8 cellular contexts compared by ENCODE assay signal in the genomic region with DNA sequence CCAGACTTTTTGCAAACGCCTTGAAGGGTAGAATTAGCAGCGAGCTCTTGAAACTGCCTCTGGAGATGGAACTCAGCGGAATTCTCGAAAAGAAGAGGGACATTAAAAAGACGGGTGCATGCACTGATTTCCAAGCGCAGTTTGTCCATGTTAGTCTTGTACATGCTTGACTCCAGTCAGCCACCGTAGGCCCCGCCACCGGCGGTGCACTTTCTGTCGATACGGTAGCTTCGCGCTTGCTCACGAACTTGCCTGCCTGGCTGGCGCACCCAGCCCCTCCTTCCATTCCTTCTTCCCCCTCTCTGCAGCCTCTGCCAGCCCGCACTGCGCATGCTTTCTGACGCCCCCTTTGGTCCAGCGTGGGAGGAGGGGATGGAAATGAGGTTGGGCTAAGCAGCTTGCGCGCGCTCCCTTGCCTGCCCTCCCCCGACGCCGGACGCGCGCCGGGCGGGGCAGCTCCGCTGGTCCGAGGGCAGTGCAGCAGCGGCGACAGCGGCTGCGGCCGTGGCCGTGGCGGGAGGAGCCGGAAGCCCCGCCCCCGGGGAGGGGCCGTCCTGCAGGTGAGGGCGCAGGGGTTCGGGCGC. TPM values are rescaled to one million over a fixed set of nuclear protein-coding genes. Genes with fewer than 3 reads are reported as not detected.
A peak's percentile ranks its signal among the peaks of the same experiment; 100 is the strongest.
DNase-seq lines count a peak whose midpoint lies in the region; ATAC-seq and TF ChIP-seq lines count a peak whose summit lies in the region.

A gene with protein sequence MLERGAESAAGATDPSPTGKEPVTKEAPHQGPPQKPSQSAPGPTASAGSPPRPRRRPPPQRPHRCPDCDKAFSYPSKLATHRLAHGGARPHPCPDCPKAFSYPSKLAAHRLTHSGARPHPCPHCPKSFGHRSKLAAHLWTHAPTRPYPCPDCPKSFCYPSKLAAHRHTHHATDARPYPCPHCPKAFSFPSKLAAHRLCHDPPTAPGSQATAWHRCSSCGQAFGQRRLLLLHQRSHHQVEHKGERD (plus strand): TSS at position 227 of the 584 bp plus-strand sequence. CDS start 1,235 bp downstream, outside the sequence.

- H3K27me3 ChIP-seq in colonic mucosa = no peaks in the 10 kb centered on the region

- no peaks in the 10 kb centered on the region for H3K36me3 ChIP-seq in colonic mucosa

- H3K27ac ChIP-seq in colonic mucosa = peak within 1 kb of the TSS; percentile 96

- intact Hi-C loops in colonic mucosa (cut with DNase I) = loop anchor here (10.0 kb wide), 1 partner anchor 62 kb away; a partner anchor contains a TSS

- ATAC-seq in GM19035 (IDR thresholded peaks at IDR 0.05; ENCODE audit: unreplicated experiment) = peak; percentile 61
- peak; percentile 60 for ATAC-seq in HG03354 (IDR thresholded peaks at IDR 0.05; ENCODE audit: poor library complexity, severe bottlenecking, unreplicated experiment)
- peak; percentile 83 for ATAC-seq in left lobe of liver

- no peaks in the 10 kb centered on the region for H3K4me1 ChIP-seq in colonic mucosa

- DNase-seq in AG20443 (ENCODE audit: low spot score) (peak; percentile 89), NCI-H446 treated with DMSO at 0.1 percent for 48 hours (lab: John Stamatoyannopoulos, UW) (peak; percentile 84), colonic mucosa (peak; percentile 92), left lobe of liver (ENCODE audit: low spot score) (peak; percentile 93)
- DNase-seq in activated CD4-positive, alpha-beta T cell treated with anti-CD3 and anti-CD28 coated beads for 4 hours = peak; percentile 79 to 80
- DNase-seq in stimulated activated CD4-positive, alpha-beta T cell treated with anti-CD3 and anti-CD28 coated beads, Interleukin-2, amount 100 ng/mL, for 24 hours = peak; percentile 84 to 89

- TF ChIP-seq CTCF in colonic mucosa (IDR thresholded peaks at IDR 0.05) = no peak

- no peaks in the 10 kb centered on the region for H3K9me3 ChIP-seq in colonic mucosa

- H3K4me3 ChIP-seq in colonic mucosa = peak within 1 kb of the TSS; percentile 53

- H3K9ac ChIP-seq in colonic mucosa (ENCODE audit: low read depth in 2 of 2, low read length in 2 of 2) = peak within 1 kb of the TSS; percentile 74 to 82

RNA-seq across cellular contexts. Expression of the gene that starts here (rescaled TPM):
- total RNA-seq in colonic mucosa (10 to 100 TPM in 1 of 2 donors, 1 to 10 TPM in 1; 6.4 to 11.3 TPM), left lobe of liver (1.5 TPM)

Comparison
In these comparisons a context has a peak if more than half of its experiments do, and no peak if none do; other contexts are left out.
1. Peak in every context shown above with its lines: DNase-seq, ATAC-seq, H3K4me3 ChIP-seq and H3K27ac ChIP-seq.